In genomic region chr18:54173250-54173649, GRCh38 we compare ENCODE assay signal across 22 cellular contexts. TPM values are rescaled to one million over a fixed set of nuclear protein-coding genes. Genes with fewer than 3 reads are reported as not detected.
DNase-seq lines count a peak whose midpoint lies in the region; ATAC-seq and TF ChIP-seq lines count a peak whose summit lies in the region.
"Had no signal": no experiment of that assay in that cellular context is flagged by ENCODE, and none has a peak within 500 bp of the region (broad histone marks: within the 10 kb centered on the region; RNA-seq: fewer than 3 reads in every experiment).

No MANE protein-coding gene starts in this region.

- CTCF ChIA-PET in activated CD4-positive, alpha-beta memory T cell treated with anti-CD3 and anti-CD28 coated beads, Interleukin-2, amount 10 ng/mL, durations not matched to agents 7 days and 5 days (lab: Charles Lee): interaction anchor here (1.1 to 1.2 kb wide), 2 partner anchors 39 to 46 kb away, joined by 3 to 5 read pairs; no protein-coding TSS in a partner anchor
- CTCF ChIA-PET in naive thymus-derived CD4-positive, alpha-beta T cell (lab: Charles Lee): interaction anchor here (1.3 kb wide), 1 partner anchor 97 kb away, joined by 5 read pairs; the partner anchor contains the start of gene POLI

- 0 out of 2 replicates have a peak overlapping the region, but pooled peaks have one; percentile 34 for H3K27ac Mint-ChIP-seq in HFFc6
- peak overlapping the region; percentile 31 for H3K27ac Mint-ChIP-seq in activated CD4-positive, alpha-beta memory T cell treated with anti-CD3 and anti-CD28 coated beads, Interleukin-2, amount 10 ng/mL, durations not matched to agents 7 days and 5 days
- H3K27ac Mint-ChIP-seq in naive thymus-derived CD4-positive, alpha-beta T cell: peak overlapping the region in 5 of 9 donors; percentile 7 to 79 (median 44)
- H3K27ac Mint-ChIP-seq: type B pancreatic cell had no signal

- no peak overlapping the region for H3K4me3 ChIP-seq in right atrium auricular region
- no peak overlapping the region for H3K4me3 ChIP-seq in naive thymus-derived CD4-positive, alpha-beta T cell (ENCODE audit: low read length)
- H3K4me3 ChIP-seq: body of pancreas, gastroesophageal sphincter, GM23248, smooth muscle cell had no signal

- H3K9me3 Mint-ChIP-seq in HFFc6: no peaks in the 10 kb centered on the region
- no peaks in the 10 kb centered on the region for H3K9me3 Mint-ChIP-seq in activated CD4-positive, alpha-beta memory T cell treated with anti-CD3 and anti-CD28 coated beads, Interleukin-2, amount 10 ng/mL, durations not matched to agents 7 days and 5 days
- no peaks in the 10 kb centered on the region for H3K9me3 Mint-ChIP-seq in naive thymus-derived CD4-positive, alpha-beta T cell
- H3K9me3 Mint-ChIP-seq: type B pancreatic cell had no signal

- no peak overlapping the region for H3K27ac ChIP-seq in right atrium auricular region
- no peak overlapping the region for H3K27ac ChIP-seq in naive thymus-derived CD4-positive, alpha-beta T cell (ENCODE audit: low read depth, low read length)
- H3K27ac ChIP-seq: body of pancreas, gastroesophageal sphincter, GM23248 had no signal

- H3K4me3 Mint-ChIP-seq in HFFc6: no peak overlapping the region
- no peak overlapping the region for H3K4me3 Mint-ChIP-seq in activated CD4-positive, alpha-beta memory T cell treated with anti-CD3 and anti-CD28 coated beads, Interleukin-2, amount 10 ng/mL, durations not matched to agents 7 days and 5 days
- H3K4me3 Mint-ChIP-seq in naive thymus-derived CD4-positive, alpha-beta T cell: no peak overlapping the region
- H3K4me3 Mint-ChIP-seq: type B pancreatic cell had no signal

- peak; percentile 44 for ATAC-seq in Right ventricle myocardium superior (ENCODE audit: poor library complexity)
- no peak for ATAC-seq in naive thymus-derived CD4-positive, alpha-beta T cell
- ATAC-seq in activated CD4-positive, CD25-positive, alpha-beta regulatory T cell treated with anti-CD3 and anti-CD28 coated beads, Interleukin-2, amount 50 U/mL, for 24 hours: no peak
- ATAC-seq in HG02798 (IDR thresholded peaks at IDR 0.05; ENCODE audit: poor library complexity, unreplicated experiment): no peak
- ATAC-seq: body of pancreas, gastroesophageal sphincter had no signal

- H3K36me3 ChIP-seq in right atrium auricular region: no peaks in the 10 kb centered on the region
- H3K36me3 ChIP-seq in naive thymus-derived CD4-positive, alpha-beta T cell (ENCODE audit: control insufficient read depth in 2 of 3, insufficient read depth in 3 of 3, low read length in 3 of 3): no peaks in the 10 kb centered on the region

- no peaks in the 10 kb centered on the region; the same call in none of the 2 replicates for H3K27me3 Mint-ChIP-seq in HFFc6 (ENCODE audit: insufficient read depth)
- no peaks in the 10 kb centered on the region for H3K27me3 Mint-ChIP-seq in activated CD4-positive, alpha-beta memory T cell treated with anti-CD3 and anti-CD28 coated beads, Interleukin-2, amount 10 ng/mL, durations not matched to agents 7 days and 5 days
- no peaks in the 10 kb centered on the region for H3K27me3 Mint-ChIP-seq in naive thymus-derived CD4-positive, alpha-beta T cell
- H3K27me3 Mint-ChIP-seq: type B pancreatic cell had no signal

- TF ChIP-seq CTCF in right atrium auricular region (IDR thresholded peaks at IDR 0.05): no peak
- TF ChIP-seq CTCF in HFFc6 (IDR thresholded peaks at IDR 0.05): no peak

- H3K4me1 Mint-ChIP-seq in HFFc6 (ENCODE audit: low read depth): peaks cover 70% of the 10 kb centered on the region
- H3K4me1 Mint-ChIP-seq in activated CD4-positive, alpha-beta memory T cell treated with anti-CD3 and anti-CD28 coated beads, Interleukin-2, amount 10 ng/mL, durations not matched to agents 7 days and 5 days: peaks cover 43% of the 10 kb centered on the region
- peaks cover 11 to 48% (median 26%) of the 10 kb centered on the region in 7 donors for H3K4me1 Mint-ChIP-seq in naive thymus-derived CD4-positive, alpha-beta T cell

- H3K9me3 ChIP-seq in right atrium auricular region: no peaks in the 10 kb centered on the region
- H3K9me3 ChIP-seq in naive thymus-derived CD4-positive, alpha-beta T cell (ENCODE audit: control insufficient read depth in 2 of 3, low read length in 3 of 3): no peaks in the 10 kb centered on the region
- H3K9me3 ChIP-seq: body of pancreas, gastroesophageal sphincter had no signal

- H3K27me3 ChIP-seq in right atrium auricular region: no peaks in the 10 kb centered on the region
- H3K27me3 ChIP-seq in naive thymus-derived CD4-positive, alpha-beta T cell (ENCODE audit: control insufficient read depth in 2 of 2, insufficient read depth in 2 of 2, low read length in 2 of 2): no peaks in the 10 kb centered on the region
- H3K27me3 ChIP-seq: body of pancreas, gastroesophageal sphincter had no signal

- peaks cover 27% of the 10 kb centered on the region for H3K36me3 Mint-ChIP-seq in HFFc6 (ENCODE audit: low read depth)
- H3K36me3 Mint-ChIP-seq in activated CD4-positive, alpha-beta memory T cell treated with anti-CD3 and anti-CD28 coated beads, Interleukin-2, amount 10 ng/mL, durations not matched to agents 7 days and 5 days (ENCODE audit: low read depth): peaks cover 35% of the 10 kb centered on the region
- H3K36me3 Mint-ChIP-seq in naive thymus-derived CD4-positive, alpha-beta T cell: peaks cover 4 to 33% (median 8%) of the 10 kb centered on the region in 5 donors

- POLR2A ChIA-PET in activated CD4-positive, alpha-beta memory T cell treated with anti-CD3 and anti-CD28 coated beads, Interleukin-2, amount 10 ng/mL, durations not matched to agents 7 days and 5 days (lab: Charles Lee): interaction anchor here (0.7 to 1.5 kb wide), 4 partner anchors 24 to 184 kb away, joined by 3 to 5 read pairs (median 4); partner anchors contain the start of genes C18orf54, MBD2 and STARD6
- POLR2A ChIA-PET in naive thymus-derived CD4-positive, alpha-beta T cell (lab: Charles Lee): interaction anchor here (0.7 kb wide), 1 partner anchor 50 kb away, joined by 8 read pairs; no protein-coding TSS in a partner anchor

- intact Hi-C loops in Right ventricle myocardium superior (cut with DNase I): no loop called here
- intact Hi-C loops in naive thymus-derived CD4-positive, alpha-beta T cell (cut with micrococcal nuclease): loop anchor here in 1 of 2 donors (5.0 kb wide), 1 partner anchor 49 kb away; the partner anchor contains the start of gene MBD2

- no peak for DNase-seq in Right ventricle myocardium superior
- no peak for DNase-seq in right atrium auricular region (ENCODE audit: low spot score)
- no peak for DNase-seq in HFFc6
- no peak for DNase-seq in activated CD4-positive, alpha-beta memory T cell treated with anti-CD3 and anti-CD28 coated beads, Interleukin-2, amount 10 ng/mL, durations not matched to agents 7 days and 5 days
- no peak for DNase-seq in naive thymus-derived CD4-positive, alpha-beta T cell
- DNase-seq in iPS-NIHi11 (ENCODE audit: low spot score): no peak
- DNase-seq: activated CD4-positive, alpha-beta T cell treated with anti-CD3 and anti-CD28 coated beads for 4 hours; body of pancreas; GM23248; kidney; NCI-H1092 treated with DMSO at 0.1 percent for 48 hours; NCI-H2029 treated with DMSO at 0.1 percent for 48 hours; NCI-H226; NCI-H774; occipital lobe; stimulated activated CD4-positive, alpha-beta T cell treated with anti-CD3 and anti-CD28 coated beads, Interleukin-2, amount 100 ng/mL, for 48 hours; SW 1271 had no signal

- peaks cover 0 to 38% of the 10 kb centered on the region in 2 donors for H3K4me1 ChIP-seq in right atrium auricular region
- H3K4me1 ChIP-seq in naive thymus-derived CD4-positive, alpha-beta T cell (ENCODE audit: control insufficient read depth in 2 of 2, insufficient read depth in 2 of 2, low read length in 2 of 2): no peaks in the 10 kb centered on the region
- H3K4me1 ChIP-seq: body of pancreas had no signal

RNA-seq across cellular contexts. Expression of gene MBD2, which starts 51.2 kb away (rescaled TPM):
- total RNA-seq in Right ventricle myocardium superior: 43.6 TPM
- total RNA-seq in right atrium auricular region: 10 to 100 TPM; 24.3 to 32.0 TPM
- 100 to 1,000 TPM in 1 of 6 experiments, 10 to 100 TPM in 5; 84.8 to 104 (median 88.9) TPM for total RNA-seq in HFFc6 (2021; fragmentation: NEBNext Ultra II Directional; extraction: Animal tissue kit (Norgen Biotek cat#: 25700))
- total RNA-seq in activated CD4-positive, alpha-beta memory T cell treated with anti-CD3 and anti-CD28 coated beads, Interleukin-2, amount 10 ng/mL, durations not matched to agents 7 days and 5 days: 100 to 1,000 TPM; 133 to 134 TPM
- total RNA-seq in naive thymus-derived CD4-positive, alpha-beta T cell: 100 to 1,000 TPM in 2 of 5 experiments, 10 to 100 TPM in 3; 69.7 to 118 (median 76.9) TPM
- polyA plus RNA-seq in naive thymus-derived CD4-positive, alpha-beta T cell: 1 to 10 TPM; 6.1 to 8.1 TPM
